ENCODE assay signal across 1 cellular context in the genomic region with DNA sequence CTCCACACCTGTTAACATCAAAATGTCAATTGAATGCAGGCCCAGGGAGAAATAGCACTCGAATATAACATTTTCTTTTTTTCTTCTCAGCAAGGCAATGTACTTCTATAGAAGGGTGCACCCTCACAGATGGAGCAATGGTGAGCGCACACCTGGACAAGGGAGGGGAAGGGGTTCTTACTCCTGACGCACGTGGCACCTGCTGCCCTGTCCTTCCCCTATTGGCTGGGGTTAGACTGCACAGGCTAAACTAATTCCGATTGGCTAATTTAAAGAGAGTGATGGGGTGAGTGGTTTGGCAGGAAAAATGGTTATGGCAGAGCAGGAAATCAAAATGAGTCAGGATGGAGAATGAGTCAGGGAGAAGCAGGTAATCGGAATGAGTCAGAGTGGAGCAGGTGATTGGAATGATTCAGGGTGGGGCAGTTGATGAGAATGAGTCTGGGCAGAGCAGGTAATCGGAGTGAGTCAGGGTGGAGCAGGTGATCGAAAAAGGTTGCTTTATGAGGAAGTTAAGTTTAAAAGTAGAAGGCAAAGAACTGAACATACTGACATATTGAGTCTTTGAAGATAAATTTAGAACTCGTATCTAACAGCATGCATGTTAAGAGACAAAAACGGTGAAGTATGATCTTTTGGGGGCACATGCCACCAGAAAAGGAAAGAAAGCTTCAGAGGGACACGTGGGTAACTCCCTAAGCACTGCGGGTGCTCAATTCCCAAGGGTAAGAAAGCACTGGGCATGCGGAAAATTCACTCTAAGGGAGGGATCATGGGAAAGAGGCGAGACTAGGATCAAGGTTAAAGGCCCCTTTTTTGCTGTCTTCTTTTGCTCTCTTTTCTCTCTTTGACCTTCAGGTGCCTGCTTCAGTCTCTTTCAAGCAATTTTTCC.
TF ChIP-seq lines count a peak whose summit lies in the region.

No MANE protein-coding gene starts in this region.

TF ChIP-seq in HEK293, 187 proteins besides CTCF, POLR2A, EP300 and RAD21 (continued from another document):
- TF ChIP-seq, protein P1, sequence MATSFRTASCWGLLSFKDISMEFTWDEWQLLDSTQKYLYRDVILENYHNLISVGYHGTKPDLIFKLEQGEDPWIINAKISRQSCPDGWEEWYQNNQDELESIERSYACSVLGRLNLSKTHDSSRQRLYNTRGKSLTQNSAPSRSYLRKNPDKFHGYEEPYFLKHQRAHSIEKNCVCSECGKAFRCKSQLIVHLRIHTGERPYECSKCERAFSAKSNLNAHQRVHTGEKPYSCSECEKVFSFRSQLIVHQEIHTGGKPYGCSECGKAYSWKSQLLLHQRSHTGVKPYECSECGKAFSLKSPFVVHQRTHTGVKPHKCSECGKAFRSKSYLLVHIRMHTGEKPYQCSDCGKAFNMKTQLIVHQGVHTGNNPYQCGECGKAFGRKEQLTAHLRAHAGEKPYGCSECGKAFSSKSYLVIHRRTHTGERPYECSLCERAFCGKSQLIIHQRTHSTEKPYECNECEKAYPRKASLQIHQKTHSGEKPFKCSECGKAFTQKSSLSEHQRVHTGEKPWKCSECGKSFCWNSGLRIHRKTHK (tag by site-specific recombination; IDR thresholded peaks at IDR 0.05): peak; percentile 42
- TF ChIP-seq YY2 (tag by site-specific recombination; IDR thresholded peaks at IDR 0.05) (0 out of 2 replicates have a peak, but pooled peaks have one; percentile 44), SALL2 (tag by site-specific recombination; IDR thresholded peaks at IDR 0.05; ENCODE audit: borderline replicate concordance) (peak; percentile 29; the same call in 1 of the 2 replicates), ZNF621 (tag by site-specific recombination; IDR thresholded peaks at IDR 0.05) (peak; percentile 37; the same call in 1 of the 2 replicates), PRDM1 (tag by site-specific recombination; IDR thresholded peaks at IDR 0.05) (peak; percentile 58; the same call in 1 of the 2 replicates), KLF1 (tag by site-specific recombination; IDR thresholded peaks at IDR 0.05) (peak; percentile 29; the same call in 1 of the 2 replicates), ZNF629 (tag by site-specific recombination; IDR thresholded peaks at IDR 0.05) (peak; percentile 72), BCL11A (tag by site-specific recombination; IDR thresholded peaks at IDR 0.05; ENCODE audit: low read depth) (no peak), ZNF248 (tag by site-specific recombination; IDR thresholded peaks at IDR 0.05) (0 out of 2 replicates have a peak, but pooled peaks have one; percentile 16), SP3 (tag by site-specific recombination; IDR thresholded peaks at IDR 0.05) (peak; percentile 49), RBAK (tag by site-specific recombination; IDR thresholded peaks at IDR 0.05) (peak; percentile 73; the same call in 1 of the 2 replicates), ZNF585B (tag by site-specific recombination; IDR thresholded peaks at IDR 0.05) (no peak), ZSCAN16 (tag by site-specific recombination; IDR thresholded peaks at IDR 0.05) (no peak), ZNF174 (tag by site-specific recombination; IDR thresholded peaks at IDR 0.05) (no peak), ZNF324 (tag by site-specific recombination; IDR thresholded peaks at IDR 0.05) (0 out of 2 replicates have a peak, but pooled peaks have one; percentile 36), KLF8 (tag by site-specific recombination; IDR thresholded peaks at IDR 0.05) (peak; percentile 67; the same call in 1 of the 2 replicates)
- TF ChIP-seq, protein P2, sequence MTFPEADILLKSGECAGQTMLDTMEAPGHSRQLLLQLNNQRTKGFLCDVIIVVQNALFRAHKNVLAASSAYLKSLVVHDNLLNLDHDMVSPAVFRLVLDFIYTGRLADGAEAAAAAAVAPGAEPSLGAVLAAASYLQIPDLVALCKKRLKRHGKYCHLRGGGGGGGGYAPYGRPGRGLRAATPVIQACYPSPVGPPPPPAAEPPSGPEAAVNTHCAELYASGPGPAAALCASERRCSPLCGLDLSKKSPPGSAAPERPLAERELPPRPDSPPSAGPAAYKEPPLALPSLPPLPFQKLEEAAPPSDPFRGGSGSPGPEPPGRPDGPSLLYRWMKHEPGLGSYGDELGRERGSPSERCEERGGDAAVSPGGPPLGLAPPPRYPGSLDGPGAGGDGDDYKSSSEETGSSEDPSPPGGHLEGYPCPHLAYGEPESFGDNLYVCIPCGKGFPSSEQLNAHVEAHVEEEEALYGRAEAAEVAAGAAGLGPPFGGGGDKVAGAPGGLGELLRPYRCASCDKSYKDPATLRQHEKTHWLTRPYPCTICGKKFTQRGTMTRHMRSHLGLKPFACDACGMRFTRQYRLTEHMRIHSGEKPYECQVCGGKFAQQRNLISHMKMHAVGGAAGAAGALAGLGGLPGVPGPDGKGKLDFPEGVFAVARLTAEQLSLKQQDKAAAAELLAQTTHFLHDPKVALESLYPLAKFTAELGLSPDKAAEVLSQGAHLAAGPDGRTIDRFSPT (tag by site-specific recombination; IDR thresholded peaks at IDR 0.05): peak; percentile 57; the same call in 1 of the 2 replicates
- TF ChIP-seq, protein P3, sequence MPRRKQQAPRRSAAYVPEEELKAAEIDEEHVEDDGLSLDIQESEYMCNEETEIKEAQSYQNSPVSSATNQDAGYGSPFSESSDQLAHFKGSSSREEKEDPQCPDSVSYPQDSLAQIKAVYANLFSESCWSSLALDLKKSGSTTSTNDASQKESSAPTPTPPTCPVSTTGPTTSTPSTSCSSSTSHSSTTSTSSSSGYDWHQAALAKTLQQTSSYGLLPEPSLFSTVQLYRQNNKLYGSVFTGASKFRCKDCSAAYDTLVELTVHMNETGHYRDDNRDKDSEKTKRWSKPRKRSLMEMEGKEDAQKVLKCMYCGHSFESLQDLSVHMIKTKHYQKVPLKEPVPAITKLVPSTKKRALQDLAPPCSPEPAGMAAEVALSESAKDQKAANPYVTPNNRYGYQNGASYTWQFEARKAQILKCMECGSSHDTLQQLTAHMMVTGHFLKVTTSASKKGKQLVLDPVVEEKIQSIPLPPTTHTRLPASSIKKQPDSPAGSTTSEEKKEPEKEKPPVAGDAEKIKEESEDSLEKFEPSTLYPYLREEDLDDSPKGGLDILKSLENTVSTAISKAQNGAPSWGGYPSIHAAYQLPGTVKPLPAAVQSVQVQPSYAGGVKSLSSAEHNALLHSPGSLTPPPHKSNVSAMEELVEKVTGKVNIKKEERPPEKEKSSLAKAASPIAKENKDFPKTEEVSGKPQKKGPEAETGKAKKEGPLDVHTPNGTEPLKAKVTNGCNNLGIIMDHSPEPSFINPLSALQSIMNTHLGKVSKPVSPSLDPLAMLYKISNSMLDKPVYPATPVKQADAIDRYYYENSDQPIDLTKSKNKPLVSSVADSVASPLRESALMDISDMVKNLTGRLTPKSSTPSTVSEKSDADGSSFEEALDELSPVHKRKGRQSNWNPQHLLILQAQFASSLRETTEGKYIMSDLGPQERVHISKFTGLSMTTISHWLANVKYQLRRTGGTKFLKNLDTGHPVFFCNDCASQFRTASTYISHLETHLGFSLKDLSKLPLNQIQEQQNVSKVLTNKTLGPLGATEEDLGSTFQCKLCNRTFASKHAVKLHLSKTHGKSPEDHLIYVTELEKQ (tag by site-specific recombination; IDR thresholded peaks at IDR 0.05; ENCODE audit: borderline replicate concordance): peak; percentile 85; the same call in 1 of the 2 replicates
- TF ChIP-seq, protein P4, sequence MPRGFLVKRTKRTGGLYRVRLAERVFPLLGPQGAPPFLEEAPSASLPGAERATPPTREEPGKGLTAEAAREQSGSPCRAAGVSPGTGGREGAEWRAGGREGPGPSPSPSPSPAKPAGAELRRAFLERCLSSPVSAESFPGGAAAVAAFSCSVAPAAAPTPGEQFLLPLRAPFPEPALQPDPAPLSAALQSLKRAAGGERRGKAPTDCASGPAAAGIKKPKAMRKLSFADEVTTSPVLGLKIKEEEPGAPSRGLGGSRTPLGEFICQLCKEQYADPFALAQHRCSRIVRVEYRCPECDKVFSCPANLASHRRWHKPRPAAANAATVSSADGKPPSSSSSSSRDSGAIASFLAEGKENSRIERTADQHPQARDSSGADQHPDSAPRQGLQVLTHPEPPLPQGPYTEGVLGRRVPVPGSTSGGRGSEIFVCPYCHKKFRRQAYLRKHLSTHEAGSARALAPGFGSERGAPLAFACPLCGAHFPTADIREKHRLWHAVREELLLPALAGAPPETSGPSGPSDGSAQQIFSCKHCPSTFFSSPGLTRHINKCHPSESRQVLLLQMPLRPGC (tag by site-specific recombination; IDR thresholded peaks at IDR 0.05): peak; percentile 85
- TF ChIP-seq, protein P5, sequence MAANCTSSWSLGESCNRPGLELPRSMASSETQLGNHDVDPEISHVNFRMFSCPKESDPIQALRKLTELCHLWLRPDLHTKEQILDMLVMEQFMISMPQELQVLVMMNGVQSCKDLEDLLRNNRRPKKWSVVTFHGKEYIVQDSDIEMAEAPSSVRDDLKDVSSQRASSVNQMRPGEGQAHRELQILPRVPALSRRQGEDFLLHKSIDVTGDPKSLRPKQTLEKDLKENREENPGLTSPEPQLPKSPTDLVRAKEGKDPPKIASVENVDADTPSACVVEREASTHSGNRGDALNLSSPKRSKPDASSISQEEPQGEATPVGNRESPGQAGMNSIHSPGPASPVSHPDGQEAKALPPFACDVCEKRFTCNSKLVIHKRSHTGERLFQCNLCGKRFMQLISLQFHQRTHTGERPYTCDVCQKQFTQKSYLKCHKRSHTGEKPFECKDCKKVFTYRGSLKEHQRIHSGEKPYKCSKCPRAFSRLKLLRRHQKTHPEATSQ (tag by site-specific recombination; IDR thresholded peaks at IDR 0.05): 0 out of 2 replicates have a peak, but pooled peaks have one; percentile 37
- TF ChIP-seq, protein P6, sequence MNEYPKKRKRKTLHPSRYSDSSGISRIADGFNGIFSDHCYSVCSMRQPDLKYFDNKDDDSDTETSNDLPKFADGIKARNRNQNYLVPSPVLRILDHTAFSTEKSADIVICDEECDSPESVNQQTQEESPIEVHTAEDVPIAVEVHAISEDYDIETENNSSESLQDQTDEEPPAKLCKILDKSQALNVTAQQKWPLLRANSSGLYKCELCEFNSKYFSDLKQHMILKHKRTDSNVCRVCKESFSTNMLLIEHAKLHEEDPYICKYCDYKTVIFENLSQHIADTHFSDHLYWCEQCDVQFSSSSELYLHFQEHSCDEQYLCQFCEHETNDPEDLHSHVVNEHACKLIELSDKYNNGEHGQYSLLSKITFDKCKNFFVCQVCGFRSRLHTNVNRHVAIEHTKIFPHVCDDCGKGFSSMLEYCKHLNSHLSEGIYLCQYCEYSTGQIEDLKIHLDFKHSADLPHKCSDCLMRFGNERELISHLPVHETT (tag by site-specific recombination; IDR thresholded peaks at IDR 0.05): peak; percentile 67
- TF ChIP-seq, protein P7, sequence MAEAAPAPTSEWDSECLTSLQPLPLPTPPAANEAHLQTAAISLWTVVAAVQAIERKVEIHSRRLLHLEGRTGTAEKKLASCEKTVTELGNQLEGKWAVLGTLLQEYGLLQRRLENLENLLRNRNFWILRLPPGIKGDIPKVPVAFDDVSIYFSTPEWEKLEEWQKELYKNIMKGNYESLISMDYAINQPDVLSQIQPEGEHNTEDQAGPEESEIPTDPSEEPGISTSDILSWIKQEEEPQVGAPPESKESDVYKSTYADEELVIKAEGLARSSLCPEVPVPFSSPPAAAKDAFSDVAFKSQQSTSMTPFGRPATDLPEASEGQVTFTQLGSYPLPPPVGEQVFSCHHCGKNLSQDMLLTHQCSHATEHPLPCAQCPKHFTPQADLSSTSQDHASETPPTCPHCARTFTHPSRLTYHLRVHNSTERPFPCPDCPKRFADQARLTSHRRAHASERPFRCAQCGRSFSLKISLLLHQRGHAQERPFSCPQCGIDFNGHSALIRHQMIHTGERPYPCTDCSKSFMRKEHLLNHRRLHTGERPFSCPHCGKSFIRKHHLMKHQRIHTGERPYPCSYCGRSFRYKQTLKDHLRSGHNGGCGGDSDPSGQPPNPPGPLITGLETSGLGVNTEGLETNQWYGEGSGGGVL (tag by site-specific recombination; IDR thresholded peaks at IDR 0.05): peak; percentile 52; the same call in 1 of the 2 replicates
- TF ChIP-seq, protein P8, sequence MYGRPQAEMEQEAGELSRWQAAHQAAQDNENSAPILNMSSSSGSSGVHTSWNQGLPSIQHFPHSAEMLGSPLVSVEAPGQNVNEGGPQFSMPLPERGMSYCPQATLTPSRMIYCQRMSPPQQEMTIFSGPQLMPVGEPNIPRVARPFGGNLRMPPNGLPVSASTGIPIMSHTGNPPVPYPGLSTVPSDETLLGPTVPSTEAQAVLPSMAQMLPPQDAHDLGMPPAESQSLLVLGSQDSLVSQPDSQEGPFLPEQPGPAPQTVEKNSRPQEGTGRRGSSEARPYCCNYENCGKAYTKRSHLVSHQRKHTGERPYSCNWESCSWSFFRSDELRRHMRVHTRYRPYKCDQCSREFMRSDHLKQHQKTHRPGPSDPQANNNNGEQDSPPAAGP (tag by site-specific recombination; IDR thresholded peaks at IDR 0.05): peak; percentile 90; the same call in 1 of the 2 replicates
- TF ChIP-seq, protein P9, sequence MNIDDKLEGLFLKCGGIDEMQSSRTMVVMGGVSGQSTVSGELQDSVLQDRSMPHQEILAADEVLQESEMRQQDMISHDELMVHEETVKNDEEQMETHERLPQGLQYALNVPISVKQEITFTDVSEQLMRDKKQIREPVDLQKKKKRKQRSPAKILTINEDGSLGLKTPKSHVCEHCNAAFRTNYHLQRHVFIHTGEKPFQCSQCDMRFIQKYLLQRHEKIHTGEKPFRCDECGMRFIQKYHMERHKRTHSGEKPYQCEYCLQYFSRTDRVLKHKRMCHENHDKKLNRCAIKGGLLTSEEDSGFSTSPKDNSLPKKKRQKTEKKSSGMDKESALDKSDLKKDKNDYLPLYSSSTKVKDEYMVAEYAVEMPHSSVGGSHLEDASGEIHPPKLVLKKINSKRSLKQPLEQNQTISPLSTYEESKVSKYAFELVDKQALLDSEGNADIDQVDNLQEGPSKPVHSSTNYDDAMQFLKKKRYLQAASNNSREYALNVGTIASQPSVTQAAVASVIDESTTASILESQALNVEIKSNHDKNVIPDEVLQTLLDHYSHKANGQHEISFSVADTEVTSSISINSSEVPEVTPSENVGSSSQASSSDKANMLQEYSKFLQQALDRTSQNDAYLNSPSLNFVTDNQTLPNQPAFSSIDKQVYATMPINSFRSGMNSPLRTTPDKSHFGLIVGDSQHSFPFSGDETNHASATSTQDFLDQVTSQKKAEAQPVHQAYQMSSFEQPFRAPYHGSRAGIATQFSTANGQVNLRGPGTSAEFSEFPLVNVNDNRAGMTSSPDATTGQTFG (tag by site-specific recombination; IDR thresholded peaks at IDR 0.05; ENCODE audit: borderline replicate concordance): no peak
